ENCODE assay signal across 13 cellular contexts in genomic region chr5:142492781-142493281, GRCh38.
DNase-seq lines count a peak whose midpoint lies in the region; ATAC-seq, FAIRE-seq and TF ChIP-seq lines count a peak whose summit lies in the region.
"Had no signal": no experiment of that assay in that cellular context is flagged by ENCODE, and none has a peak within 500 bp of the region (broad histone marks: within the 10 kb centered on the region; RNA-seq: fewer than 3 reads in every experiment).

No MANE protein-coding gene starts in this region.

- dilution Hi-C loops in IMR-90 (cut with HindIII; ENCODE audit: low sequenced_read_pairs, unreplicated experiment), result no loop called here

- peak; percentile 41 for DNase-seq in IMR-90
- DNase-seq in endodermal cell, result no peak
- DNase-seq in right lobe of liver, result no peak
- DNase-seq in spleen, result no peak
- DNase-seq in GM12891 (ENCODE audit: insufficient read length, low spot score), result no peak
- no peak for DNase-seq in NCI-H510A treated with DMSO at 0.1 percent for 48 hours (lab: John Stamatoyannopoulos, UW)
- DNase-seq: H9, islet precursor cell, NCI-H1092, NCI-H524 had no signal

- 0 out of 2 replicates have a peak, but pooled peaks cover 3% of the 10 kb centered on the region for H3K9me1 ChIP-seq in IMR-90 (ENCODE audit: insufficient read depth, low read length)

- CTCF ChIA-PET in IMR-90 (lab: Yijun Ruan, JAX), result interaction anchor here (0.7 to 1.2 kb wide), 3 partner anchors 24 to 607 kb away, joined by 3 to 5 read pairs (median 4); no protein-coding TSS in a partner anchor

- H3K27me3 Mint-ChIP-seq in endodermal cell (ENCODE audit: insufficient read depth), result no peaks in the 10 kb centered on the region

- peak overlapping the region; percentile 56 for H2BK5ac ChIP-seq in IMR-90 (ENCODE audit: low read depth, low read length, poor library complexity, severe bottlenecking)

- H4K20me1 ChIP-seq in IMR-90 (ENCODE audit: insufficient read depth, low read length), result no peaks in the 10 kb centered on the region
- H4K20me1 ChIP-seq: BLaER1 had no signal

- 0 out of 2 replicates have a peak overlapping the region, but pooled peaks have one; percentile 4 for H3K4ac ChIP-seq in IMR-90 (ENCODE audit: low read depth, low read length)

- ATAC-seq in IMR-90 (ENCODE audit: low read depth), result peak; percentile 57
- ATAC-seq in right lobe of liver, result peak; percentile 57 to 76 (median 73)
- ATAC-seq in HG03439 (IDR thresholded peaks at IDR 0.05; ENCODE audit: unreplicated experiment), result no peak
- no peak for ATAC-seq in activated CD4-positive, CD25-positive, alpha-beta regulatory T cell treated with anti-CD3 and anti-CD28 coated beads, Interleukin-2, amount 50 U/mL, for 24 hours

- H3K27ac ChIP-seq in IMR-90 (ENCODE audit: insufficient read depth, low read length) (peak overlapping the region; percentile 13; the same call in 1 of the 2 replicates), endodermal cell (ENCODE audit: low read depth, low read length) (no peak overlapping the region), right lobe of liver (peak overlapping the region in 2 of 3 donors; percentile 20 to 46), spleen (peak overlapping the region in 5 of 8 donors; percentile 3 to 54 (median 48))
- H3K27ac ChIP-seq: BLaER1 had no signal

- H3K9me3 ChIP-seq in IMR-90 (ENCODE audit: control insufficient read depth, insufficient read depth, low read length), result no peaks in the 10 kb centered on the region
- no peaks in the 10 kb centered on the region for H3K9me3 ChIP-seq in endodermal cell (ENCODE audit: control insufficient read depth, low read length)
- no peaks in the 10 kb centered on the region for H3K9me3 ChIP-seq in right lobe of liver
- no peaks in the 10 kb centered on the region for H3K9me3 ChIP-seq in spleen
- H3K9me3 ChIP-seq: BLaER1 had no signal

- peak overlapping the region; percentile 43; the same call in 1 of the 2 replicates for H2AK5ac ChIP-seq in IMR-90 (ENCODE audit: low read depth, low read length)

- H3K79me1 ChIP-seq in IMR-90 (ENCODE audit: low read depth in 1 of 2, low read length in 2 of 2), result no peaks in the 10 kb centered on the region

- TF ChIP-seq CTCF in IMR-90 (conservative IDR thresholded peaks at IDR 0.05; ENCODE audit: low read depth, low read length), result no peak
- TF ChIP-seq CTCF in endodermal cell (conservative IDR thresholded peaks at IDR 0.05), result no peak
- no peak for TF ChIP-seq CTCF in right lobe of liver (IDR thresholded peaks at IDR 0.05)
- no peak for TF ChIP-seq CTCF in spleen (IDR thresholded peaks at IDR 0.05 in 8 of 11, conservative IDR thresholded peaks at IDR 0.05 in 3 of 11)

- no CpG with 5 or more reads among the region's 6 CpGs for WGBS in IMR-90 (ENCODE audit: extremely low coverage in 2 of 2, insufficient read length in 1 of 2), 2 experiments
- WGBS in endodermal cell (ENCODE audit: insufficient coverage in 1 of 2, insufficient read length in 1 of 2), 2 experiments, result 82 to 86% methylated on average over 5 to 6 of the region's 6 CpGs
- WGBS in right lobe of liver (ENCODE audit: insufficient coverage, low coverage, low lambda C conversion rate, missing lambda C conversion rate), result 31% methylated on average over 6 of the region's 6 CpGs
- WGBS in spleen, 5 donors, result 17 to 26% (median 22%) methylated on average over 6 of the region's 6 CpGs

- H3K36me3 ChIP-seq in IMR-90 (ENCODE audit: control insufficient read depth, insufficient read depth, low read length) (no peaks in the 10 kb centered on the region), endodermal cell (ENCODE audit: control insufficient read depth, insufficient read depth, low read length) (no peaks in the 10 kb centered on the region), right lobe of liver (no peaks in the 10 kb centered on the region), spleen (no peaks in the 10 kb centered on the region)
- H3K36me3 ChIP-seq: BLaER1 had no signal

- TF ChIP-seq POLR2A in IMR-90 (IDR thresholded peaks at IDR 0.05; ENCODE audit: low read depth, low read length) (no peak), right lobe of liver (IDR thresholded peaks at IDR 0.05) (no peak), spleen (IDR thresholded peaks at IDR 0.05) (no peak), GM12891 (IDR thresholded peaks at IDR 0.05; ENCODE audit: low read depth, low read length) (no peak)

- in situ Hi-C loops in IMR-90 (cut with MboI; ENCODE audit: low sequenced_read_pairs), result no loop called here

- no TSS peak for BruUV-seq in IMR-90 (replicated peaks; lab: Mats Ljungman, UMichigan)

- H3K27me3 ChIP-seq in IMR-90 (ENCODE audit: control insufficient read depth, insufficient read depth, low read length) (no peaks in the 10 kb centered on the region), endodermal cell (ENCODE audit: control insufficient read depth, insufficient read depth, low read length, poor library complexity, severe bottlenecking) (no peaks in the 10 kb centered on the region), right lobe of liver (no peaks in the 10 kb centered on the region), spleen (replicated peaks in 1 of 7) (no peaks in the 10 kb centered on the region)
- H3K27me3 ChIP-seq: BLaER1 had no signal

- peak overlapping the region; percentile 98 for H3K4me2 ChIP-seq in IMR-90 (ENCODE audit: low read depth, low read length)
- H3K4me2 ChIP-seq: BLaER1 had no signal

- 0 out of 2 replicates have a peak overlapping the region, but pooled peaks have one; percentile 6 for H4K91ac ChIP-seq in IMR-90 (ENCODE audit: insufficient read depth, low read depth, low read length)

- peak overlapping the region; percentile 78 for H2AFZ ChIP-seq in IMR-90 (replicated peaks; ENCODE audit: low read length, poor library complexity)

- peak overlapping the region; percentile 52; the same call in 1 of the 2 replicates for H3K23ac ChIP-seq in IMR-90 (ENCODE audit: low read depth, low read length)

- TF ChIP-seq RAD21 in IMR-90 (IDR thresholded peaks at IDR 0.05; ENCODE audit: low read length), result no peak

- no peak overlapping the region for H2AK9ac ChIP-seq in IMR-90 (replicated peaks; ENCODE audit: low read depth, low read length, poor library complexity)

- peak overlapping the region; percentile 24; the same call in 1 of the 2 replicates for H3K56ac ChIP-seq in IMR-90 (ENCODE audit: extremely low read depth, insufficient read depth, low read length)

- H3K9me3 Mint-ChIP-seq in endodermal cell, result no peaks in the 10 kb centered on the region
- H3K9me3 Mint-ChIP-seq: H9 had no signal

- H3K36me3 Mint-ChIP-seq in endodermal cell (ENCODE audit: low read depth), result peaks cover 3% of the 10 kb centered on the region

- no peak for FAIRE-seq in GM12891 (lab: Jason Lieb, UNC)

- peak overlapping the region; percentile 51; the same call in 1 of the 2 replicates for H2BK120ac ChIP-seq in IMR-90 (ENCODE audit: low read depth, low read length)

- intact Hi-C loops in IMR-90 (cut with micrococcal nuclease), result no loop called here
- intact Hi-C loops in right lobe of liver (cut with DNase I), result no loop called here
- intact Hi-C loops in spleen (cut with DNase I; ENCODE audit: low total_unique reads), result no loop called here

- H4K8ac ChIP-seq in IMR-90 (ENCODE audit: low read depth in 2 of 2, low read length in 2 of 2), result peak overlapping the region in 1 of 2 experiments; percentile 72; a peak in 2 of 4 replicates

- no peak overlapping the region; the same call in 1 of the 2 replicates for H3K14ac ChIP-seq in IMR-90 (replicated peaks; ENCODE audit: low read depth, low read length)

- peak overlapping the region; percentile 77; the same call in 1 of the 2 replicates for H3K9ac ChIP-seq in IMR-90 (ENCODE audit: low read depth, low read length)
- H3K9ac ChIP-seq in endodermal cell (ENCODE audit: extremely low read depth, low read length, poor library complexity, severe bottlenecking), result no peak overlapping the region
- H3K9ac ChIP-seq: BLaER1 had no signal

- peaks cover 21% of the 10 kb centered on the region for H3K4me1 Mint-ChIP-seq in endodermal cell

- H3K4me1 ChIP-seq in IMR-90 (ENCODE audit: control insufficient read depth, insufficient read depth, low read length) (peaks cover 2% of the 10 kb centered on the region; the same call in 1 of the 2 replicates), endodermal cell (ENCODE audit: control insufficient read depth, insufficient read depth, low read length) (peaks cover 11% of the 10 kb centered on the region), right lobe of liver (peaks cover 0 to 18% (median 7%) of the 10 kb centered on the region in 4 donors), spleen (peaks cover 0 to 8% (median 5%) of the 10 kb centered on the region in 6 donors)

- no peak overlapping the region for H3K4me3 Mint-ChIP-seq in endodermal cell
- H3K4me3 Mint-ChIP-seq: H9 had no signal

- H3K27ac Mint-ChIP-seq in endodermal cell, result peak overlapping the region; percentile 18

- H3K18ac ChIP-seq in IMR-90 (ENCODE audit: low read depth, low read length), result peak overlapping the region; percentile 61; the same call in 1 of the 2 replicates

- POLR2A ChIA-PET in IMR-90 (lab: Charles Lee; ENCODE audit: unreplicated experiment), result no interaction called here

- peak overlapping the region; percentile 75; the same call in 1 of the 2 replicates for H4K5ac ChIP-seq in IMR-90 (ENCODE audit: low read depth, low read length)

- H2BK15ac ChIP-seq in IMR-90 (ENCODE audit: low read depth, low read length), result no peak overlapping the region; the same call in 2 of the 3 replicates

- peak overlapping the region; percentile 57 for H2BK20ac ChIP-seq in IMR-90 (ENCODE audit: low read depth, low read length)

- no peak overlapping the region for H3K4me3 ChIP-seq in IMR-90 (ENCODE audit: insufficient read depth, low read depth, low read length)
- H3K4me3 ChIP-seq in endodermal cell (ENCODE audit: low read length), result no peak overlapping the region
- H3K4me3 ChIP-seq in right lobe of liver, result no peak overlapping the region
- no peak overlapping the region for H3K4me3 ChIP-seq in spleen
- H3K4me3 ChIP-seq: BLaER1 had no signal

TF ChIP-seq in IMR-90, 13 proteins besides CTCF, POLR2A, EP300 and RAD21 (continues in another document):
- TF ChIP-seq SMC3 (IDR thresholded peaks at IDR 0.05; ENCODE audit: low read depth, low read length), result no peak

TF ChIP-seq in GM12891, 5 proteins besides CTCF, POLR2A, EP300 and RAD21:
- no peak for TF ChIP-seq PAX5 (IDR thresholded peaks at IDR 0.05; ENCODE audit: insufficient read depth, low read length, severe bottlenecking)
- TF ChIP-seq SPI1 (IDR thresholded peaks at IDR 0.05; ENCODE audit: low read depth, low read length), result no peak
- no peak for TF ChIP-seq POU2F2 (IDR thresholded peaks at IDR 0.05; ENCODE audit: low read depth, low read length)
- TF ChIP-seq POLR2AphosphoS5 (IDR thresholded peaks at IDR 0.05; ENCODE audit: low read depth, low read length), result no peak
- no peak for TF ChIP-seq TAF1 (IDR thresholded peaks at IDR 0.05; ENCODE audit: low read depth, low read length)

Comparison
In these comparisons a context has a peak if more than half of its experiments do, and no peak if none do; other contexts are left out.
1. ATAC-seq: peak in IMR-90 (single experiment) and right lobe of liver (4 of 4); none in HG03439 (single experiment) and activated CD4-positive, CD25-positive, alpha-beta regulatory T cell treated with anti-CD3 and anti-CD28 coated beads, Interleukin-2, amount 50 U/mL, for 24 hours (0 of 2).